ENCODE assay signal across 18 cellular contexts in genomic region chr3:16940769-16941683, GRCh38. TPM values are rescaled to one million over a fixed set of nuclear protein-coding genes. Genes with fewer than 3 reads are reported as not detected.
DNase-seq lines count a peak whose midpoint lies in the region; ATAC-seq and TF ChIP-seq lines count a peak whose summit lies in the region.
"Had no signal": no experiment of that assay in that cellular context is flagged by ENCODE, and none has a peak within 500 bp of the region (broad histone marks: within the 10 kb centered on the region; RNA-seq: fewer than 3 reads in every experiment).

No MANE protein-coding gene starts in this region.

- peaks cover 76% of the 10 kb centered on the region for H3K4me1 Mint-ChIP-seq in activated naive CD8-positive, alpha-beta T cell treated with anti-CD3 and anti-CD28 coated beads, Interleukin-2, amount 50 U/mL, for 24 hours
- H3K4me1 Mint-ChIP-seq in immature natural killer cell, result peaks cover 88 to 96% of the 10 kb centered on the region in 2 donors

- ATAC-seq in activated naive CD8-positive, alpha-beta T cell treated with anti-CD3 and anti-CD28 coated beads, Interleukin-2, amount 50 U/mL, for 24 hours, result peak; percentile 40
- ATAC-seq in lower lobe of right lung (no peak), GM21737 (IDR thresholded peaks at IDR 0.05; ENCODE audit: unreplicated experiment) (no peak)
- ATAC-seq: left lung had no signal

- H3K36me3 ChIP-seq in cardiac muscle cell, result no peaks in the 10 kb centered on the region
- no peaks in the 10 kb centered on the region for H3K36me3 ChIP-seq in lower lobe of right lung
- H3K36me3 ChIP-seq: ascending aorta, left lung had no signal

- no peaks in the 10 kb centered on the region for H3K27me3 Mint-ChIP-seq in activated naive CD8-positive, alpha-beta T cell treated with anti-CD3 and anti-CD28 coated beads, Interleukin-2, amount 50 U/mL, for 24 hours
- no peaks in the 10 kb centered on the region for H3K27me3 Mint-ChIP-seq in immature natural killer cell (ENCODE audit: low read depth in 3 of 3)

- H3K4me1 ChIP-seq in cardiac muscle cell (ENCODE audit: low read depth) (peaks cover 63% of the 10 kb centered on the region), lower lobe of right lung (no peaks in the 10 kb centered on the region)
- H3K4me1 ChIP-seq: ascending aorta had no signal

- H3K9me3 ChIP-seq in cardiac muscle cell (ENCODE audit: low read depth) (no peaks in the 10 kb centered on the region), lower lobe of right lung (no peaks in the 10 kb centered on the region)
- H3K9me3 ChIP-seq: ascending aorta, left lung had no signal

- DNase-seq in cardiac muscle cell (ENCODE audit: low read depth in 1 of 2, low spot score in 1 of 2) (peak in 1 of 2 donors; percentile 75), cardiac septum (ENCODE audit: low spot score) (no peak), immature natural killer cell (no peak), lower lobe of right lung (no peak), GOT3 (lab: John Stamatoyannopoulos, UW) (no peak)
- no peak for DNase-seq in activated naive CD8-positive, alpha-beta T cell treated with anti-CD3 and anti-CD28 coated beads, Interleukin-2, amount 50 U/mL, for 24 hours
- DNase-seq: activated CD8-positive, alpha-beta memory T cell treated with anti-CD3 and anti-CD28 coated beads, Interleukin-2, amount 50 U/mL, for 4 hours; activated gamma-delta T cell; DMS53; left lung; NCI-H1048; NCI-H2029; NCI-H226; NCI-H774; SHP77 had no signal

- no peaks in the 10 kb centered on the region for H3K9me3 Mint-ChIP-seq in activated naive CD8-positive, alpha-beta T cell treated with anti-CD3 and anti-CD28 coated beads, Interleukin-2, amount 50 U/mL, for 24 hours
- H3K9me3 Mint-ChIP-seq in immature natural killer cell, result no peaks in the 10 kb centered on the region

- H3K4me3 Mint-ChIP-seq in activated naive CD8-positive, alpha-beta T cell treated with anti-CD3 and anti-CD28 coated beads, Interleukin-2, amount 50 U/mL, for 24 hours, result no peak overlapping the region
- H3K4me3 Mint-ChIP-seq in immature natural killer cell, result peak overlapping the region in 4 of 5 donors; percentile 18 to 45 (median 28)

- H3K27ac ChIP-seq in cardiac muscle cell (peak overlapping the region; percentile 70), lower lobe of right lung (no peak overlapping the region)
- H3K27ac ChIP-seq: ascending aorta, KMS-11, left lung had no signal

- H3K4me3 ChIP-seq in cardiac muscle cell (no peak overlapping the region), lower lobe of right lung (no peak overlapping the region)
- H3K4me3 ChIP-seq: ascending aorta, left lung had no signal

- H3K27ac Mint-ChIP-seq in activated naive CD8-positive, alpha-beta T cell treated with anti-CD3 and anti-CD28 coated beads, Interleukin-2, amount 50 U/mL, for 24 hours, result peak overlapping the region; percentile 2
- peak overlapping the region; percentile 22 to 62 (median 36) for H3K27ac Mint-ChIP-seq in immature natural killer cell

- TF ChIP-seq CTCF in cardiac muscle cell (IDR thresholded peaks at IDR 0.05; ENCODE audit: low read depth, low read length), result no peak
- no peak for TF ChIP-seq CTCF in lower lobe of right lung (IDR thresholded peaks at IDR 0.05)

- no peaks in the 10 kb centered on the region for H3K27me3 ChIP-seq in cardiac muscle cell
- H3K27me3 ChIP-seq in lower lobe of right lung (ENCODE audit: low read depth), result no peaks in the 10 kb centered on the region
- H3K27me3 ChIP-seq: ascending aorta, left lung had no signal

- intact Hi-C loops in cardiac septum (cut with DNase I), result loop anchor here (10.0 kb wide), 1 partner anchor 84 kb away; no protein-coding TSS in a partner anchor
- intact Hi-C loops in lower lobe of right lung (cut with DNase I), result no loop called here

- peaks cover 5% of the 10 kb centered on the region for H3K36me3 Mint-ChIP-seq in activated naive CD8-positive, alpha-beta T cell treated with anti-CD3 and anti-CD28 coated beads, Interleukin-2, amount 50 U/mL, for 24 hours (ENCODE audit: low read depth)
- H3K36me3 Mint-ChIP-seq in immature natural killer cell, result no peaks in the 10 kb centered on the region

RNA-seq across cellular contexts. Expression of gene PLCL2, which starts 56.3 kb away (rescaled TPM):
- total RNA-seq in cardiac muscle cell (34.8 and 49.1 TPM in 2 replicates), cardiac septum (27.0 TPM), lower lobe of right lung (12.1 TPM)
- polyA plus RNA-seq in cardiac muscle cell (17.3 and 30.4 TPM in 2 replicates), immature natural killer cell (10 to 100 TPM; 56.8 to 85.5 (median 78.9) TPM)
